ENCODE assay signal across 8 cellular contexts in the genomic region with DNA sequence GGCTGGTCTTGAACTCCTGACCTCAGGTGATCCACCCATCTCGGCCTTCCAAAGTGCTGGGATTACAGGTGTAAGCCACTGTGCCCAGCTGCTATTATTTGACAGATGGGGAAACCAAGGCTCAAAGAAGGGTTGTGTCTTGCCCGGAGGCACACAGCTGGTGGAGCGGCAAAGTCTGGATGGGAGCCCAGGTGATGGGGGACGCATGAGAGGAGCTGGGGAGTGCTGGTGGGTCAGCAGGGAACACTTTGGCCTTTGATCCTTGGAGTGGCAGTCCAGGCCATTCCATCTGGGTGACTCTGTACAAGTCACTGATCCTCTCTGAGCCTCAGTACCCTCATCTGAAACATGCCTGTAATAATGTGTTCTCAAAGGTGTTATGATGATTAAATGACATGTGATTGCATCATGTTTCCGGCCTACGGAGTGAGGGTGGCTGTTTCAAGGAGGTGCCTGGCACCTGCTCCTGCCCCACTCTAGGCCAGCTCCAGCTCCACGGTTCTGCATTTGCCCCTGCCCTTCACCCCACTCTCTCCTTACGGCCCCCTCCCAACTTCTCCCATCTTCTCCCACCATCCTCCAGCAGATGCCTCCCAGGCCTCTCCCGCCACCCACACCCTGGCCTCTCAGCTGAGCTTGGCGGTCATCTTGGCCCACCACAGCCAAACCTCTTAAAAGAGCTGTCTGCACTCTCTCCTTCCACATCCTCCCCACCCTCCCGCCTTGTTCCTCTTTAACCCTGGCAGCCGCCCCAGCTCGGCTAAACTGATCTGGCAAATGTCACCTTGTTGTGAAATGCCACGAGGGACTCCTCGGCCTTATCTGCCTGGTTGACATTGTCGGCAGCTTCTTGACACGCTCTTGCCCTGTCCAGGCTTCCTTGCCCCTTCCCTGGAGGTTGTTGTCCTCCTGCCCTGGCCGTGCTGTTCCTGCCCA. TPM values are rescaled to one million over a fixed set of nuclear protein-coding genes. Genes with fewer than 3 reads are reported as not detected.
DNase-seq lines count a peak whose midpoint lies in the region; ATAC-seq and TF ChIP-seq lines count a peak whose summit lies in the region.

No MANE protein-coding gene starts in this region.

- POLR2A ChIA-PET in T-cell (lab: Charles Lee) = no interaction called here

- H3K4me3 ChIP-seq in epithelial cell of esophagus (ENCODE audit: low read length) = no peak overlapping the region

- in situ Hi-C loops in G401 (cut with HindIII; ENCODE audit: low sequenced_read_pairs) = no loop called here

- CTCF ChIA-PET in T-cell (lab: Charles Lee) = interaction anchor here (0.5 to 0.9 kb wide), 4 partner anchors 9 to 407 kb away, joined by 3 to 6 read pairs (median 4); no protein-coding TSS in a partner anchor

- H3K27ac Mint-ChIP-seq in T-cell (peak overlapping the region; percentile 89 to 93), nephron progenitor cell (peak overlapping the region; percentile 71)

- H3K4me1 Mint-ChIP-seq in T-cell (peaks cover 36 to 47% (median 39%) of the 10 kb centered on the region in 3 donors), nephron progenitor cell (peaks cover 70% of the 10 kb centered on the region)

- no peak for TF ChIP-seq CTCF in epithelial cell of esophagus (IDR thresholded peaks at IDR 0.05; ENCODE audit: insufficient read depth, low read depth, low read length, missing control alignments)
- no peak for TF ChIP-seq CTCF in nephron progenitor cell (IDR thresholded peaks at IDR 0.05)

- ATAC-seq in T-cell (replicated peaks in 1 of 4) = peak; percentile 66 to 84 (median 76)

- H3K9me3 Mint-ChIP-seq in T-cell (no peaks in the 10 kb centered on the region), nephron progenitor cell (no peaks in the 10 kb centered on the region)

- H3K27me3 Mint-ChIP-seq in T-cell (peaks cover 0 to 3% of the 10 kb centered on the region in 2 donors), nephron progenitor cell (ENCODE audit: low read depth, poor library complexity) (no peaks in the 10 kb centered on the region)

- H3K4me3 Mint-ChIP-seq in T-cell = peak overlapping the region in 1 of 3 donors; percentile 46
- H3K4me3 Mint-ChIP-seq in nephron progenitor cell = no peak overlapping the region

- DNase-seq in NCI-H1092 treated with DMSO at 0.1 percent for 48 hours (lab: John Stamatoyannopoulos, UW) (peak; percentile 60), NCI-H1092 (lab: John Stamatoyannopoulos, UW) (no peak), T-cell (peak in 9 of 34 experiments; percentile 17 to 62 (median 31)), epithelial cell of esophagus (ENCODE audit: low read depth) (peak; percentile 67), nephron progenitor cell (no peak), G401 (ENCODE audit: low spot score) (no peak), AG08395 (ENCODE audit: low spot score) (no peak), 8988T (no peak)

- no peaks in the 10 kb centered on the region for H3K36me3 Mint-ChIP-seq in T-cell
- H3K36me3 Mint-ChIP-seq in nephron progenitor cell (ENCODE audit: low read depth) = peaks cover 22% of the 10 kb centered on the region

RNA-seq across cellular contexts. Expression of a gene that starts 5.5 kb away (rescaled TPM):
- 10 to 100 TPM; 11.6 to 41.3 (median 21.1) TPM for total RNA-seq in T-cell
- total RNA-seq in G401 (2014; rRNA removed; shearing (Covaris generic)) = 295 and 370 TPM in 2 replicates

RNA-seq across cellular contexts. Expression of a gene that starts 18.4 kb away (rescaled TPM):
- total RNA-seq in T-cell = 10 to 100 TPM in 4 of 5 donors, 1 to 10 TPM in 1; 9.8 to 17.8 (median 12.8) TPM
- total RNA-seq in G401 (2014; rRNA removed; shearing (Covaris generic)) = 297 and 299 TPM in 2 replicates

RNA-seq across cellular contexts. Expression of a gene that starts 30.6 kb away (rescaled TPM):
- 1 to 10 TPM; 1.1 to 5.8 (median 4.3) TPM for total RNA-seq in T-cell
- 0.85 and 6.3 TPM in 2 replicates for total RNA-seq in G401 (2014; rRNA removed; shearing (Covaris generic))

RNA-seq across cellular contexts. Expression of a gene that starts 32.4 kb away (rescaled TPM):
- total RNA-seq in T-cell = 10 to 100 TPM in 4 of 5 donors, 1 to 10 TPM in 1; 9.5 to 28.2 (median 12.3) TPM
- 19.5 and 30.8 TPM in 2 replicates for total RNA-seq in G401 (2014; rRNA removed; shearing (Covaris generic))

RNA-seq across cellular contexts. Expression of a gene that starts 37.8 kb away (rescaled TPM):
- total RNA-seq in T-cell = 100 to 1,000 TPM in 3 of 5 donors, 10 to 100 TPM in 2; 64.8 to 118 (median 106) TPM
- total RNA-seq in G401 (2014; rRNA removed; shearing (Covaris generic)) = 96.6 and 166 TPM in 2 replicates

Comparison
In these comparisons a context has a peak if more than half of its experiments do, and no peak if none do; other contexts are left out.
1. DNase-seq: peak in NCI-H1092 treated with DMSO at 0.1 percent for 48 hours (single experiment) and epithelial cell of esophagus (single experiment); none in NCI-H1092 (single experiment), nephron progenitor cell (single experiment), G401 (single experiment), AG08395 (single experiment) and 8988T (single experiment).
2. RNA of a gene that starts 18.4 kb away (total RNA-seq): 297 to 299 TPM in G401; 9.8 to 17.8 TPM in T-cell; every median in the first group is over 10 times any median in the second.